10 cellular contexts compared by ENCODE assay signal in the genomic region with DNA sequence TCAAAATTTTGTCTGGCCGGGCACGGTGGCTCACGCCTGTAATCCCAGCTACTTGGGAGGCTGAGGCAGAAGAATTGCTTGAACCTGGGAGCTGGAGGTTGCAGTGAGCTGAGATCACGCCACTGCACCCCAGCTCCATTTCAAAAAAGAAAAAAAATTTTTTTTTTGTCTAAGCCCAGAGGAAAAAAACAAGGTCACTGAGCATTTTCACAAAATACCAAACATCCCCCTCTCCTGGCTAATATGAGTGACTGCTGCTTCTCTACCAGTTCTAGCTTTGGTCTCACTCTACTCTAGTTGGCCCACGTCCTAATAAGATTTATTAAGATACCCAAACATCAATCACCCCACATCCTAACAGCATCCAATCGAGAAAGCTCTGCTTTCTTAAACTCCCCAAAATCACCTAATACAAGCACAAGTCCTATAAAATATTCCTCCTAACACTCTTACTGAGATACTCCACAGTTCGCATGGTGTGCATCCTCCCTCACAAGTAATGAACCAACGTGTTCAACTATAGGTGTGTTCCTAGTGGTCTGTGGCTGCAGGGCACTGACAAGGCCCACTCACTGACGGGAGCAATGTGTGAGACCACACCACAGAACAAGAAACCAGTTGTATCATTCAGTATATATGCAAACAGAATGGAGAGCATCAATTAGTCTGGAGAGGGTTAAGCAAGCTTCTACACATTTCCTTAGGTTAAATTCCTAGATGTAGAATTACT.
DNase-seq lines count a peak whose midpoint lies in the region; ATAC-seq, FAIRE-seq and TF ChIP-seq lines count a peak whose summit lies in the region.
"Had no signal": no experiment of that assay in that cellular context is flagged by ENCODE, and none has a peak within 500 bp of the region (broad histone marks: within the 10 kb centered on the region; RNA-seq: fewer than 3 reads in every experiment).

No MANE protein-coding gene starts in this region.

- H3K27me3 Mint-ChIP-seq in activated T-helper 1 cell treated with anti-CD3 and anti-CD28 coated beads, Interleukin-12 subunit alpha, Interleukin-12 subunit beta, Interleukin-2, Interleukin-4 antibody, amounts not matched to agents 30 ng/mL and 10 ng/mL and 1 ng/mL, durations not matched to agents 14 hours and 24 hours and 36 hours (ENCODE audit: insufficient read depth): no peaks in the 10 kb centered on the region

- no peak for TF ChIP-seq POLR2A in HepG2 (IDR thresholded peaks at IDR 0.05; ENCODE audit: insufficient read depth in 1 of 2, low read depth in 2 of 2, low read length in 2 of 2)

- no peak for TF ChIP-seq RAD21 in HepG2 (CRISPR knock-in tag; IDR thresholded peaks at IDR 0.05)

- H3K4me3 ChIP-seq in H7 (ENCODE audit: insufficient read depth, low read depth, low read length) (no peak overlapping the region), HepG2 (replicated peaks in 1 of 3; ENCODE audit: insufficient read depth in 1 of 3, low read depth in 2 of 3, low read length in 3 of 3) (no peak overlapping the region)

- POLR2A ChIA-PET in HepG2 (lab: Yijun Ruan, JAX): interaction anchor here (1.6 kb wide), 1 partner anchor 23 kb away, joined by 7 read pairs; no protein-coding TSS in a partner anchor

- intact Hi-C loops in activated T-helper 1 cell treated with anti-CD3 and anti-CD28 coated beads, Interleukin-12 subunit alpha, Interleukin-12 subunit beta, Interleukin-2, Interleukin-4 antibody, amounts not matched to agents 30 ng/mL and 10 ng/mL and 1 ng/mL, durations not matched to agents 14 hours and 24 hours and 36 hours (cut with micrococcal nuclease): loop anchor here (1.0 kb wide), 2 partner anchors 41 to 112 kb away; no protein-coding TSS in a partner anchor
- intact Hi-C loops in HepG2 (cut with micrococcal nuclease; ENCODE audit: unreplicated experiment): loop anchor here (1.0 kb wide), 2 partner anchors 40 to 113 kb away; partner anchors contain the start of gene ARMC12

- H3K4me3 Mint-ChIP-seq in activated T-helper 1 cell treated with anti-CD3 and anti-CD28 coated beads, Interleukin-12 subunit alpha, Interleukin-12 subunit beta, Interleukin-2, Interleukin-4 antibody, amounts not matched to agents 30 ng/mL and 10 ng/mL and 1 ng/mL, durations not matched to agents 14 hours and 24 hours and 36 hours: no peak overlapping the region
- H3K4me3 Mint-ChIP-seq: T-helper 1 cell treated with Interleukin-12 subunit alpha and Interleukin-12 subunit beta and Interleukin-4 antibody, amounts not matched to agents 30 μg/mL and 1 μg/mL, for 36 hours had no signal

- 91% methylated on average over 9 of the region's 9 CpGs for WGBS in HepG2 (ENCODE audit: low lambda C conversion rate)

- peaks cover 19% of the 10 kb centered on the region for H3K4me1 Mint-ChIP-seq in activated T-helper 1 cell treated with anti-CD3 and anti-CD28 coated beads, Interleukin-12 subunit alpha, Interleukin-12 subunit beta, Interleukin-2, Interleukin-4 antibody, amounts not matched to agents 30 ng/mL and 10 ng/mL and 1 ng/mL, durations not matched to agents 14 hours and 24 hours and 36 hours (ENCODE audit: low read depth)

- H3K36me3 ChIP-seq in H7 (replicated peaks; ENCODE audit: control insufficient read depth, insufficient read depth, low read length) (peaks cover 2% of the 10 kb centered on the region; the same call in 1 of the 2 replicates), HepG2 (replicated peaks in 1 of 2; ENCODE audit: control insufficient read depth in 1 of 2, insufficient read depth in 2 of 2, low read length in 2 of 2) (peaks cover 0 to 6% of the 10 kb centered on the region in 2 experiments; a peak in 3 of 5 replicates)

- peaks cover 6% of the 10 kb centered on the region for H3K36me3 Mint-ChIP-seq in activated T-helper 1 cell treated with anti-CD3 and anti-CD28 coated beads, Interleukin-12 subunit alpha, Interleukin-12 subunit beta, Interleukin-2, Interleukin-4 antibody, amounts not matched to agents 30 ng/mL and 10 ng/mL and 1 ng/mL, durations not matched to agents 14 hours and 24 hours and 36 hours (ENCODE audit: low read depth)

- CTCF ChIA-PET in HepG2 (lab: Yijun Ruan, JAX; ENCODE audit: low intra/inter-chr PET ratio, low total read pairs): interaction anchor here (1.2 to 3.8 kb wide), 3 partner anchors 41 to 113 kb away, joined by 4 to 32 read pairs (median 4); no protein-coding TSS in a partner anchor

- H3K27ac Mint-ChIP-seq in activated T-helper 1 cell treated with anti-CD3 and anti-CD28 coated beads, Interleukin-12 subunit alpha, Interleukin-12 subunit beta, Interleukin-2, Interleukin-4 antibody, amounts not matched to agents 30 ng/mL and 10 ng/mL and 1 ng/mL, durations not matched to agents 14 hours and 24 hours and 36 hours: peak overlapping the region; percentile 27

- no peak for FAIRE-seq in HepG2 (lab: Jason Lieb, UNC)

- DNase-seq in AML-193 (lab: John Stamatoyannopoulos, UW): peak; percentile 24 to 48
- DNase-seq in H7: peak; percentile 17
- DNase-seq in activated T-helper 1 cell treated with anti-CD3 and anti-CD28 coated beads, Interleukin-12 subunit alpha, Interleukin-12 subunit beta, Interleukin-2, Interleukin-4 antibody, amounts not matched to agents 30 ng/mL and 10 ng/mL and 1 ng/mL, durations not matched to agents 14 hours and 24 hours and 36 hours (ENCODE audit: low spot score): no peak
- peak; percentile 47 for DNase-seq in HepG2 (ENCODE audit: low spot score)
- no peak for DNase-seq in islet precursor cell
- DNase-seq in NCI-H1105 (lab: John Stamatoyannopoulos, UW): no peak
- DNase-seq: right cardiac atrium had no signal

- H3K9me3 ChIP-seq in HepG2 (ENCODE audit: low read length): no peaks in the 10 kb centered on the region

- in situ Hi-C loops in HepG2 (cut with HindIII; ENCODE audit: extremely low pct_ligation_motif_present, low pct_unique_long_range_greater_than_20kb): no loop called here

- H3K27me3 ChIP-seq in H7 (ENCODE audit: control insufficient read depth, insufficient read depth, low read length): no peaks in the 10 kb centered on the region
- H3K27me3 ChIP-seq in HepG2 (ENCODE audit: control insufficient read depth in 1 of 2, insufficient read depth in 2 of 2, low read length in 2 of 2): no peaks in the 10 kb centered on the region

- TF ChIP-seq CTCF in HepG2 (CRISPR knock-in tag; IDR thresholded peaks at IDR 0.05): peak; percentile 57

- H3K4me2 ChIP-seq in HepG2 (ENCODE audit: low read depth, low read length): no peak overlapping the region

- peak; percentile 86 for ATAC-seq in HepG2
- no peak for ATAC-seq in GM18858 (IDR thresholded peaks at IDR 0.05; ENCODE audit: unreplicated experiment)
- no peak for ATAC-seq in GM18907 (IDR thresholded peaks at IDR 0.05; ENCODE audit: unreplicated experiment)

- H3K79me2 ChIP-seq in HepG2 (ENCODE audit: insufficient read depth, low read length): no peaks in the 10 kb centered on the region

- no peak for TF ChIP-seq EP300 in HepG2 (IDR thresholded peaks at IDR 0.05; ENCODE audit: low read depth in 2 of 2, low read length in 2 of 2)
- TF ChIP-seq EP300 in HepG2 (CRISPR knock-in tag; IDR thresholded peaks at IDR 0.05; ENCODE audit: borderline replicate concordance): no peak

- no peak overlapping the region for H3K9ac ChIP-seq in HepG2 (ENCODE audit: insufficient read depth, low read depth, low read length)

- no TSS peak for BruUV-seq in HepG2 (replicated peaks; lab: Mats Ljungman, UMichigan)

- peak overlapping the region; percentile 30 for H3K27ac ChIP-seq in HepG2 (ENCODE audit: extremely low read length, insufficient read depth, low read length)

- peaks cover 13% of the 10 kb centered on the region for H3K4me1 ChIP-seq in HepG2 (ENCODE audit: insufficient read depth, low read length)

- no peaks in the 10 kb centered on the region for H4K20me1 ChIP-seq in HepG2 (ENCODE audit: insufficient read depth, low read length)

- H3K9me3 Mint-ChIP-seq in activated T-helper 1 cell treated with anti-CD3 and anti-CD28 coated beads, Interleukin-12 subunit alpha, Interleukin-12 subunit beta, Interleukin-2, Interleukin-4 antibody, amounts not matched to agents 30 ng/mL and 10 ng/mL and 1 ng/mL, durations not matched to agents 14 hours and 24 hours and 36 hours: no peaks in the 10 kb centered on the region
- H3K9me3 Mint-ChIP-seq: T-helper 1 cell treated with Interleukin-12 subunit alpha and Interleukin-12 subunit beta and Interleukin-4 antibody, amounts not matched to agents 30 μg/mL and 1 μg/mL, for 36 hours had no signal

- no peak overlapping the region for H2AFZ ChIP-seq in HepG2 (ENCODE audit: low read length)

TF ChIP-seq in HepG2, 621 proteins besides CTCF, POLR2A, EP300 and RAD21 (continues in another document):
- TF ChIP-seq RBFOX2 (IDR thresholded peaks at IDR 0.05; ENCODE audit: low read depth, low read length): no peak
- TF ChIP-seq, protein P1, sequence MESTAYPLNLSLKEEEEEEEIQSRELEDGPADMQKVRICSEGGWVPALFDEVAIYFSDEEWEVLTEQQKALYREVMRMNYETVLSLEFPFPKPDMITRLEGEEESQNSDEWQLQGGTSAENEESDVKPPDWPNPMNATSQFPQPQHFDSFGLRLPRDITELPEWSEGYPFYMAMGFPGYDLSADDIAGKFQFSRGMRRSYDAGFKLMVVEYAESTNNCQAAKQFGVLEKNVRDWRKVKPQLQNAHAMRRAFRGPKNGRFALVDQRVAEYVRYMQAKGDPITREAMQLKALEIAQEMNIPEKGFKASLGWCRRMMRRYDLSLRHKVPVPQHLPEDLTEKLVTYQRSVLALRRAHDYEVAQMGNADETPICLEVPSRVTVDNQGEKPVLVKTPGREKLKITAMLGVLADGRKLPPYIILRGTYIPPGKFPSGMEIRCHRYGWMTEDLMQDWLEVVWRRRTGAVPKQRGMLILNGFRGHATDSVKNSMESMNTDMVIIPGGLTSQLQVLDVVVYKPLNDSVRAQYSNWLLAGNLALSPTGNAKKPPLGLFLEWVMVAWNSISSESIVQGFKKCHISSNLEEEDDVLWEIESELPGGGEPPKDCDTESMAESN (CRISPR knock-in tag; conservative IDR thresholded peaks at IDR 0.05): no peak
- TF ChIP-seq, protein P2, sequence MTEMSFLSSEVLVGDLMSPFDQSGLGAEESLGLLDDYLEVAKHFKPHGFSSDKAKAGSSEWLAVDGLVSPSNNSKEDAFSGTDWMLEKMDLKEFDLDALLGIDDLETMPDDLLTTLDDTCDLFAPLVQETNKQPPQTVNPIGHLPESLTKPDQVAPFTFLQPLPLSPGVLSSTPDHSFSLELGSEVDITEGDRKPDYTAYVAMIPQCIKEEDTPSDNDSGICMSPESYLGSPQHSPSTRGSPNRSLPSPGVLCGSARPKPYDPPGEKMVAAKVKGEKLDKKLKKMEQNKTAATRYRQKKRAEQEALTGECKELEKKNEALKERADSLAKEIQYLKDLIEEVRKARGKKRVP (CRISPR knock-in tag; IDR thresholded peaks at IDR 0.05): no peak
- no peak for TF ChIP-seq KDM4B (CRISPR knock-in tag; IDR thresholded peaks at IDR 0.05)

Comparison
In these comparisons a context has a peak if more than half of its experiments do, and no peak if none do; other contexts are left out.
1. DNase-seq: peak in AML-193 (2 of 2), H7 (single experiment) and HepG2 (single experiment); none in activated T-helper 1 cell treated with anti-CD3 and anti-CD28 coated beads, Interleukin-12 subunit alpha, Interleukin-12 subunit beta, Interleukin-2, Interleukin-4 antibody, amounts not matched to agents 30 ng/mL and 10 ng/mL and 1 ng/mL, durations not matched to agents 14 hours and 24 hours and 36 hours (single experiment), islet precursor cell (single experiment) and NCI-H1105 (single experiment).